ENCODE assay signal across 1 cellular context in the genomic region with DNA sequence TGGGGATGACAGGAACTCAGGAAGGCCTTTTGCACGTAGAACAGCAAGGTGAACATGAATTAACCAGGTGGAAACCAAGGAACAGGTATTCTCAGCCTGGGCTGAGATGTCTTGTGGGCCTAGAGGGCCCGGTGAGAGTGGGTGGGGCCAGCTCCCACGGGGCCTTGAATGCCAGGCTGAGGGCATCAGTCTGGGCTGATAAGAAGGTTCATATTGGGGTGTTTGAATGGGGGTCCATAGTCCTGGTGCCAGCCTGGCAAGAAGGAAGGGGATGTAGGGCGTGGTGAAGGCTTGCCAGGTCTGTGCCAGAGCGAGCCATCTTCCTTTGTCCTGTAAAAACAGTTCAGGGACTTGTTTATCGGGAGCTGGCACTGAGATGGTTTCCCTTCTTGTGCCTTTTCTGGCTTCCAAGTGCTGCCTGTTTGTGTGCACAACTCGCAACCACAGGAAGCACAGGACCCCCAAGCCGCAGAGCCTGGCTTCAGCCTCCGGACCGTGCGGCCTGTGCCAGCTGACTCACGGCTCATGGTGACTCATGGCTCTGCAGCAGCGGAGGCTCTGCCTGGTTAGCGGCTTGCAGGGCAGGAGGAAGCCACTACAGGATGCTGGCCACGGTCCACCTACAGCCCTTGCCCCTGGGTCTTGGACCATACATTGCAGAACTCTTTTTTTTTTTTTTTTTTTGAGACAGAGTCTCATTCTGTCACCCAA.
A peak's percentile ranks its signal among the peaks of the same experiment; 100 is the strongest.
TF ChIP-seq lines count a peak whose summit lies in the region.

No MANE protein-coding gene starts in this region.

TF ChIP-seq in SK-N-SH, 30 proteins besides CTCF, POLR2A, EP300 and RAD21 (continued from another document):
- TF ChIP-seq USF1 (IDR thresholded peaks at IDR 0.05; ENCODE audit: borderline replicate concordance, low read depth) (peak; percentile 66), RFX5 (IDR thresholded peaks at IDR 0.05; ENCODE audit: low read length) (no peak), ELF1 (IDR thresholded peaks at IDR 0.05) (peak; percentile 38; the same call in 1 of the 2 replicates), POLR2AphosphoS5 (IDR thresholded peaks at IDR 0.05; ENCODE audit: low read depth, low read length) (peak; percentile 70; the same call in 1 of the 2 replicates), GABPA (IDR thresholded peaks at IDR 0.05; ENCODE audit: low read depth) (no peak), NFIC (IDR thresholded peaks at IDR 0.05; ENCODE audit: borderline replicate concordance) (peak; percentile 98), RCOR1 (IDR thresholded peaks at IDR 0.05; ENCODE audit: low read length) (no peak), SMC3 (IDR thresholded peaks at IDR 0.05; ENCODE audit: low read depth, low read length) (no peak), EZH2phosphoT487 (IDR thresholded peaks at IDR 0.05; ENCODE audit: borderline replicate concordance, low read depth) (no peak), FOXJ3 (CRISPR knock-in tag; IDR thresholded peaks at IDR 0.05) (no peak), MAX (IDR thresholded peaks at IDR 0.05; ENCODE audit: low read depth) (peak; percentile 79; the same call in 1 of the 2 replicates), YY1 (IDR thresholded peaks at IDR 0.05; ENCODE audit: low read depth) (no peak), MXI1 (IDR thresholded peaks at IDR 0.05; ENCODE audit: low read depth, low read length) (no peak), GATA2 (CRISPR knock-in tag; IDR thresholded peaks at IDR 0.05) (no peak), TEAD4 (IDR thresholded peaks at IDR 0.05; ENCODE audit: borderline replicate concordance, insufficient read depth) (no peak), NRF1 (IDR thresholded peaks at IDR 0.05; ENCODE audit: low read depth, low read length) (no peak), FOSL2 (IDR thresholded peaks at IDR 0.05; ENCODE audit: borderline replicate concordance, low read depth) (peak; percentile 99)
- TF ChIP-seq, protein P1, sequence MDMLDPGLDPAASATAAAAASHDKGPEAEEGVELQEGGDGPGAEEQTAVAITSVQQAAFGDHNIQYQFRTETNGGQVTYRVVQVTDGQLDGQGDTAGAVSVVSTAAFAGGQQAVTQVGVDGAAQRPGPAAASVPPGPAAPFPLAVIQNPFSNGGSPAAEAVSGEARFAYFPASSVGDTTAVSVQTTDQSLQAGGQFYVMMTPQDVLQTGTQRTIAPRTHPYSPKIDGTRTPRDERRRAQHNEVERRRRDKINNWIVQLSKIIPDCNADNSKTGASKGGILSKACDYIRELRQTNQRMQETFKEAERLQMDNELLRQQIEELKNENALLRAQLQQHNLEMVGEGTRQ (IDR thresholded peaks at IDR 0.05; ENCODE audit: borderline replicate concordance, low read depth, low read length): no peak
- TF ChIP-seq, protein P2, sequence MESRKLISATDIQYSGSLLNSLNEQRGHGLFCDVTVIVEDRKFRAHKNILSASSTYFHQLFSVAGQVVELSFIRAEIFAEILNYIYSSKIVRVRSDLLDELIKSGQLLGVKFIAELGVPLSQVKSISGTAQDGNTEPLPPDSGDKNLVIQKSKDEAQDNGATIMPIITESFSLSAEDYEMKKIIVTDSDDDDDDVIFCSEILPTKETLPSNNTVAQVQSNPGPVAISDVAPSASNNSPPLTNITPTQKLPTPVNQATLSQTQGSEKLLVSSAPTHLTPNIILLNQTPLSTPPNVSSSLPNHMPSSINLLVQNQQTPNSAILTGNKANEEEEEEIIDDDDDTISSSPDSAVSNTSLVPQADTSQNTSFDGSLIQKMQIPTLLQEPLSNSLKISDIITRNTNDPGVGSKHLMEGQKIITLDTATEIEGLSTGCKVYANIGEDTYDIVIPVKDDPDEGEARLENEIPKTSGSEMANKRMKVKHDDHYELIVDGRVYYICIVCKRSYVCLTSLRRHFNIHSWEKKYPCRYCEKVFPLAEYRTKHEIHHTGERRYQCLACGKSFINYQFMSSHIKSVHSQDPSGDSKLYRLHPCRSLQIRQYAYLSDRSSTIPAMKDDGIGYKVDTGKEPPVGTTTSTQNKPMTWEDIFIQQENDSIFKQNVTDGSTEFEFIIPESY (IDR thresholded peaks at IDR 0.05; ENCODE audit: borderline replicate concordance, low read depth): peak; percentile 73; the same call in 1 of the 2 replicates
TF ChIP-seq in SK-N-SH: peak in this region for 14.
